2 cellular contexts compared by ENCODE assay signal in genomic region chr14:49691031-49691430, GRCh38.
TF ChIP-seq lines count a peak whose summit lies in the region.

No MANE protein-coding gene starts in this region.

TF ChIP-seq in HCT116, 20 proteins besides CTCF, POLR2A, EP300 and RAD21:
- no peak for TF ChIP-seq CBX3 (IDR thresholded peaks at IDR 0.05; ENCODE audit: low read depth)
- no peak for TF ChIP-seq YY1 (IDR thresholded peaks at IDR 0.05; ENCODE audit: extremely low read depth, insufficient replicate concordance, low read depth, low read length)
- no peak for TF ChIP-seq ZBTB33 (IDR thresholded peaks at IDR 0.05; ENCODE audit: extremely low read depth, insufficient replicate concordance, low read length)
- no peak for TF ChIP-seq ZNF274 (IDR thresholded peaks at IDR 0.05; ENCODE audit: low read depth, low read length)
- no peak for TF ChIP-seq ELF1 (IDR thresholded peaks at IDR 0.05; ENCODE audit: borderline replicate concordance, low read depth)
- no peak for TF ChIP-seq MAX (IDR thresholded peaks at IDR 0.05)
- no peak for TF ChIP-seq EZH2 (IDR thresholded peaks at IDR 0.05)
- no peak for TF ChIP-seq ZFX (IDR thresholded peaks at IDR 0.05)
- TF ChIP-seq EZH2phosphoT487 (IDR thresholded peaks at IDR 0.05; ENCODE audit: borderline replicate concordance), result no peak
- no peak for TF ChIP-seq JUND (IDR thresholded peaks at IDR 0.05)
- no peak for TF ChIP-seq EGR1 (IDR thresholded peaks at IDR 0.05; ENCODE audit: low read depth)
- TF ChIP-seq SRF (IDR thresholded peaks at IDR 0.05; ENCODE audit: low read depth), result no peak
- no peak for TF ChIP-seq ATF3 (IDR thresholded peaks at IDR 0.05)
- TF ChIP-seq TCF7L2 (IDR thresholded peaks at IDR 0.05; ENCODE audit: borderline replicate concordance, extremely low read depth, insufficient read depth, insufficient read length), result no peak
- TF ChIP-seq SP1 (IDR thresholded peaks at IDR 0.05; ENCODE audit: low read depth), result no peak
- no peak for TF ChIP-seq FOSL1 (IDR thresholded peaks at IDR 0.05; ENCODE audit: low read depth)
- no peak for TF ChIP-seq SIN3A (IDR thresholded peaks at IDR 0.05; ENCODE audit: low read depth)
- no peak for TF ChIP-seq POLR2AphosphoS5 (IDR thresholded peaks at IDR 0.05; ENCODE audit: low read depth, low read length)
- no peak for TF ChIP-seq CEBPB (IDR thresholded peaks at IDR 0.05; ENCODE audit: low read depth)
- no peak for TF ChIP-seq REST (IDR thresholded peaks at IDR 0.05; ENCODE audit: low read depth)

TF ChIP-seq in WTC11, 78 proteins besides CTCF, POLR2A, EP300 and RAD21:
- TF ChIP-seq PRDM15 (CRISPR knock-in tag; IDR thresholded peaks at IDR 0.05), result no peak
- no peak for TF ChIP-seq ZNF416 (CRISPR knock-in tag; IDR thresholded peaks at IDR 0.05)
- TF ChIP-seq SMAD3 (CRISPR knock-in tag; IDR thresholded peaks at IDR 0.05; ENCODE audit: borderline replicate concordance), result no peak
- TF ChIP-seq TP53 (CRISPR knock-in tag; IDR thresholded peaks at IDR 0.05), result no peak
- no peak for TF ChIP-seq ZNF138 (CRISPR knock-in tag; conservative IDR thresholded peaks at IDR 0.05)
- TF ChIP-seq PREB (CRISPR knock-in tag; IDR thresholded peaks at IDR 0.05; ENCODE audit: borderline replicate concordance), result no peak
- TF ChIP-seq MAX (CRISPR knock-in tag; IDR thresholded peaks at IDR 0.05), result no peak
- TF ChIP-seq OVOL2 (CRISPR knock-in tag; IDR thresholded peaks at IDR 0.05; ENCODE audit: borderline replicate concordance), result no peak
- TF ChIP-seq EMX1 (CRISPR knock-in tag; IDR thresholded peaks at IDR 0.05), result no peak
TF ChIP-seq in WTC11: peak in this region for 0.
